15 cellular contexts compared by ENCODE assay signal in genomic region chr13:48398450-48399095, GRCh38. TPM values are rescaled to one million over a fixed set of nuclear protein-coding genes. Genes with fewer than 3 reads are reported as not detected.
DNase-seq lines count a peak whose midpoint lies in the region; ATAC-seq and TF ChIP-seq lines count a peak whose summit lies in the region.
"Had no signal": no experiment of that assay in that cellular context is flagged by ENCODE, and none has a peak within 500 bp of the region (broad histone marks: within the 10 kb centered on the region; RNA-seq: fewer than 3 reads in every experiment).

No MANE protein-coding gene starts in this region.

- no peaks in the 10 kb centered on the region for H4K20me1 ChIP-seq in GM23248 (ENCODE audit: insufficient read depth)

- H3K4me1 ChIP-seq in GM23248 (ENCODE audit: insufficient read depth) (peaks cover 59% of the 10 kb centered on the region), body of pancreas (peaks cover 11% of the 10 kb centered on the region), thoracic aorta (ENCODE audit: control insufficient read depth in 1 of 2, low read depth in 2 of 2) (peaks cover 49 to 58% of the 10 kb centered on the region in 2 donors)
- H3K4me1 ChIP-seq: right lobe of liver had no signal

- no peaks in the 10 kb centered on the region for H3K27me3 ChIP-seq in GM23248 (replicated peaks; ENCODE audit: insufficient read depth)
- H3K27me3 ChIP-seq in body of pancreas = no peaks in the 10 kb centered on the region
- H3K27me3 ChIP-seq in thoracic aorta (replicated peaks; ENCODE audit: insufficient read depth) = no peaks in the 10 kb centered on the region
- H3K27me3 ChIP-seq: right lobe of liver had no signal

- H3K9me3 Mint-ChIP-seq in activated naive CD4-positive, alpha-beta T cell treated with anti-CD3 and anti-CD28 coated beads, Interleukin-2, amount 10 ng/mL, durations not matched to agents 7 days and 5 days = peaks cover 19% of the 10 kb centered on the region
- H3K9me3 Mint-ChIP-seq: natural killer cell treated with Interleukin-12 subunit alpha and Interleukin-12 subunit beta and Interleukin-15 and Interleukin-18, amount 100 ng/mL, for 72 hours had no signal

- H3K79me2 ChIP-seq in GM23248 (ENCODE audit: insufficient read depth) = peaks cover 38% of the 10 kb centered on the region

- in situ Hi-C loops in GM23248 (cut with MboI) = no loop called here

- H3K9ac ChIP-seq in GM23248 = no peak overlapping the region

- H3K27ac Mint-ChIP-seq in activated naive CD4-positive, alpha-beta T cell treated with anti-CD3 and anti-CD28 coated beads, Interleukin-2, amount 10 ng/mL, durations not matched to agents 7 days and 5 days = no peak overlapping the region
- H3K27ac Mint-ChIP-seq: stimulated activated naive CD8-positive, alpha-beta T cell treated with anti-CD3 and anti-CD28 coated beads, Interleukin-15, amount 100 ng/mL, for 72 hours had no signal

- DNase-seq in GM23248 = peak; percentile 68
- no peak for DNase-seq in body of pancreas
- DNase-seq in iris pigment epithelial cell (ENCODE audit: low read depth) = peak; percentile 39
- no peak for DNase-seq in thoracic aorta (ENCODE audit: low spot score)
- DNase-seq in activated CD8-positive, alpha-beta memory T cell treated with anti-CD3 and anti-CD28 coated beads for 24 hours = no peak
- no peak for DNase-seq in activated naive CD4-positive, alpha-beta T cell treated with anti-CD3 and anti-CD28 coated beads, Interleukin-2, amount 10 ng/mL, durations not matched to agents 7 days and 5 days
- no peak for DNase-seq in SKM-1 treated with dmso at 0.1 percent for 144 hours (lab: John Stamatoyannopoulos, UW; ENCODE audit: unreplicated experiment)
- DNase-seq: activated naive CD4-positive, alpha-beta T cell; cerebellar nuclear complex; NCI-H1105 treated with DMSO at 0.1 percent for 48 hours; NCI-H510A treated with DMSO at 0.1 percent for 48 hours; right lobe of liver; stimulated activated naive CD8-positive, alpha-beta T cell treated with anti-CD3 and anti-CD28 coated beads, Interleukin-15, amount 100 ng/mL, for 72 hours had no signal

- H3K27me3 Mint-ChIP-seq in activated naive CD4-positive, alpha-beta T cell treated with anti-CD3 and anti-CD28 coated beads, Interleukin-2, amount 10 ng/mL, durations not matched to agents 7 days and 5 days = no peaks in the 10 kb centered on the region
- H3K27me3 Mint-ChIP-seq: natural killer cell treated with Interleukin-12 subunit alpha and Interleukin-12 subunit beta and Interleukin-15 and Interleukin-18, amount 100 ng/mL, for 72 hours; stimulated activated naive CD8-positive, alpha-beta T cell treated with anti-CD3 and anti-CD28 coated beads, Interleukin-15, amount 100 ng/mL, for 72 hours had no signal

- H3K9me2 ChIP-seq in GM23248 (ENCODE audit: insufficient read depth) = no peaks in the 10 kb centered on the region

- CTCF ChIA-PET in activated naive CD4-positive, alpha-beta T cell treated with anti-CD3 and anti-CD28 coated beads, Interleukin-2, amount 10 ng/mL, durations not matched to agents 7 days and 5 days (lab: Charles Lee) = interaction anchor here (1.0 to 2.2 kb wide), 6 partner anchors 33 to 182 kb away, joined by 3 to 7 read pairs (median 4); partner anchors contain the start of gene RCBTB2

- TF ChIP-seq CTCF in body of pancreas (IDR thresholded peaks at IDR 0.05) (no peak), thoracic aorta (IDR thresholded peaks at IDR 0.05) (no peak)

- intact Hi-C loops in body of pancreas (cut with DNase I) = no loop called here

- no peak overlapping the region for H2AFZ ChIP-seq in GM23248

- H3K4me1 Mint-ChIP-seq in activated naive CD4-positive, alpha-beta T cell treated with anti-CD3 and anti-CD28 coated beads, Interleukin-2, amount 10 ng/mL, durations not matched to agents 7 days and 5 days = peaks cover 52% of the 10 kb centered on the region

- TF ChIP-seq POLR2A in body of pancreas (IDR thresholded peaks at IDR 0.05) = no peak

- H3K9me3 ChIP-seq in GM23248 (ENCODE audit: low read depth) = no peaks in the 10 kb centered on the region
- no peaks in the 10 kb centered on the region for H3K9me3 ChIP-seq in body of pancreas
- H3K9me3 ChIP-seq in thoracic aorta = peaks cover 4% of the 10 kb centered on the region
- H3K9me3 ChIP-seq: right lobe of liver had no signal

- H3F3A ChIP-seq in GM23248 (ENCODE audit: insufficient read depth) = peaks cover 47% of the 10 kb centered on the region

- H3K4me3 ChIP-seq in GM23248 = no peak overlapping the region
- no peak overlapping the region for H3K4me3 ChIP-seq in body of pancreas
- no peak overlapping the region for H3K4me3 ChIP-seq in thoracic aorta
- H3K4me3 ChIP-seq: right lobe of liver had no signal

- H3K36me3 ChIP-seq in GM23248 (ENCODE audit: low read depth) = peaks cover 7% of the 10 kb centered on the region; the same call in 1 of the 2 replicates
- no peaks in the 10 kb centered on the region for H3K36me3 ChIP-seq in body of pancreas (replicated peaks in 1 of 2; ENCODE audit: insufficient read depth in 1 of 2, low read depth in 2 of 2)
- peaks cover 3% of the 10 kb centered on the region for H3K36me3 ChIP-seq in thoracic aorta
- H3K36me3 ChIP-seq: right lobe of liver had no signal

- H3K4me3 Mint-ChIP-seq in activated naive CD4-positive, alpha-beta T cell treated with anti-CD3 and anti-CD28 coated beads, Interleukin-2, amount 10 ng/mL, durations not matched to agents 7 days and 5 days = no peak overlapping the region
- H3K4me3 Mint-ChIP-seq: natural killer cell treated with Interleukin-12 subunit alpha and Interleukin-12 subunit beta and Interleukin-15 and Interleukin-18, amount 100 ng/mL, for 72 hours; stimulated activated naive CD8-positive, alpha-beta T cell treated with anti-CD3 and anti-CD28 coated beads, Interleukin-15, amount 100 ng/mL, for 72 hours had no signal

- peaks cover 49% of the 10 kb centered on the region for H3K36me3 Mint-ChIP-seq in activated naive CD4-positive, alpha-beta T cell treated with anti-CD3 and anti-CD28 coated beads, Interleukin-2, amount 10 ng/mL, durations not matched to agents 7 days and 5 days

- H3K27ac ChIP-seq in GM23248 = peak overlapping the region; percentile 91; the same call in 1 of the 2 replicates
- H3K27ac ChIP-seq in body of pancreas = peak overlapping the region in 1 of 4 donors; percentile 49
- H3K27ac ChIP-seq in thoracic aorta = peak overlapping the region; percentile 9 to 84
- H3K27ac ChIP-seq: right lobe of liver had no signal

- H3K4me2 ChIP-seq in GM23248 (ENCODE audit: unreplicated experiment) = peak overlapping the region; percentile 36

- ATAC-seq in body of pancreas (peak; percentile 50), thoracic aorta (ENCODE audit: insufficient number of reproducible peaks, low FRiP score, low read depth) (no peak)
- ATAC-seq: natural killer cell treated with Interleukin-12 subunit alpha and Interleukin-12 subunit beta and Interleukin-15 and Interleukin-18, amount 100 ng/mL, for 72 hours; Right ventricle myocardium inferior; stimulated activated naive CD8-positive, alpha-beta T cell treated with anti-CD3 and anti-CD28 coated beads, Interleukin-15, amount 100 ng/mL, for 72 hours had no signal

RNA-seq across cellular contexts. Expression of gene LPAR6, which starts 14.3 kb away (rescaled TPM):
- total RNA-seq in GM23248 (2014; rRNA removed; shearing (Covaris generic)) = 2.8 and 8.1 TPM in 2 replicates
- 3.8 and 6.6 TPM in 2 replicates for polyA plus RNA-seq in GM23248 (2016; fragmentation: Nextera tagmentation; extraction: Ambion mirVana)
- total RNA-seq in body of pancreas = 10 to 100 TPM in 1 of 2 donors, 1 to 10 TPM in 1; 6.3 to 11.7 TPM
- total RNA-seq in thoracic aorta = 10 to 100 TPM; 24.8 to 46.6 TPM

Comparison
In these comparisons a context has a peak if more than half of its experiments do, and no peak if none do; other contexts are left out.
1. DNase-seq: peak in GM23248 (single experiment) and iris pigment epithelial cell (single experiment); none in body of pancreas (0 of 4), thoracic aorta (single experiment), activated CD8-positive, alpha-beta memory T cell treated with anti-CD3 and anti-CD28 coated beads for 24 hours (single experiment), activated naive CD4-positive, alpha-beta T cell treated with anti-CD3 and anti-CD28 coated beads, Interleukin-2, amount 10 ng/mL, durations not matched to agents 7 days and 5 days (single experiment) and SKM-1 treated with dmso at 0.1 percent for 144 hours (single experiment).